10 cellular contexts compared by ENCODE assay signal in genomic region chr22:33539902-33540751, GRCh38.
DNase-seq lines count a peak whose midpoint lies in the region; ATAC-seq and TF ChIP-seq lines count a peak whose summit lies in the region.
"Had no signal": no experiment of that assay in that cellular context is flagged by ENCODE, and none has a peak within 500 bp of the region (broad histone marks: within the 10 kb centered on the region; RNA-seq: fewer than 3 reads in every experiment).

No MANE protein-coding gene starts in this region.

- no peak for ATAC-seq in GM21528 (IDR thresholded peaks at IDR 0.05; ENCODE audit: low FRiP score, unreplicated experiment)
- no peak for ATAC-seq in GM19023 (IDR thresholded peaks at IDR 0.05; ENCODE audit: unreplicated experiment)
- ATAC-seq: K562 had no signal

- H3K9me3 ChIP-seq in liver (ENCODE audit: control insufficient read depth in 4 of 4, low read length in 3 of 4) = no peaks in the 10 kb centered on the region
- H3K9me3 ChIP-seq in thyroid gland = no peaks in the 10 kb centered on the region

- peaks cover 9% of the 10 kb centered on the region for H3K4me1 Mint-ChIP-seq in chondrocyte (ENCODE audit: low read depth)
- H3K4me1 Mint-ChIP-seq: mesothelial cell of epicardium had no signal

- no peak for TF ChIP-seq CTCF in chondrocyte (IDR thresholded peaks at IDR 0.05)
- TF ChIP-seq CTCF in liver (IDR thresholded peaks at IDR 0.05; ENCODE audit: low read depth, low read length, missing input control) = no peak
- no peak for TF ChIP-seq CTCF in thyroid gland (IDR thresholded peaks at IDR 0.05)

- H3K27me3 ChIP-seq in liver (ENCODE audit: control insufficient read depth in 4 of 4, insufficient read depth in 4 of 4, low read length in 3 of 4) (no peaks in the 10 kb centered on the region), thyroid gland (no peaks in the 10 kb centered on the region)

- no peaks in the 10 kb centered on the region for H3K36me3 Mint-ChIP-seq in chondrocyte (ENCODE audit: low read depth)
- H3K36me3 Mint-ChIP-seq: mesothelial cell of epicardium had no signal

- no peak overlapping the region for H3K9ac ChIP-seq in liver (ENCODE audit: low read depth in 1 of 2, low read length in 2 of 2)

- H3K4me3 ChIP-seq in liver (ENCODE audit: low read depth in 1 of 3, low read length in 3 of 3) = no peak overlapping the region
- H3K4me3 ChIP-seq in thyroid gland (replicated peaks in 1 of 3) = no peak overlapping the region
- H3K4me3 ChIP-seq: K562 had no signal

- DNase-seq in HK-2 (ENCODE audit: unreplicated experiment) (peak; percentile 79), chondrocyte (ENCODE audit: low spot score) (no peak), thyroid gland (peak; percentile 88 to 89), EL (no peak)
- DNase-seq in activated CD4-positive, alpha-beta T cell treated with anti-CD3 and anti-CD28 coated beads, Interleukin-2, amount 50 U/mL, for 1 hour = no peak

- no peaks in the 10 kb centered on the region for H3K27me3 Mint-ChIP-seq in chondrocyte (ENCODE audit: low read depth)

- H3K36me3 ChIP-seq in liver (ENCODE audit: control insufficient read depth in 4 of 4, insufficient read depth in 3 of 4, low read depth in 1 of 4, low read length in 3 of 4) (no peaks in the 10 kb centered on the region), thyroid gland (no peaks in the 10 kb centered on the region)

- H3K9me3 Mint-ChIP-seq in chondrocyte (ENCODE audit: low read depth) = peaks cover 4% of the 10 kb centered on the region
- H3K9me3 Mint-ChIP-seq: mesothelial cell of epicardium had no signal

- H3K27ac ChIP-seq in liver (ENCODE audit: low read depth in 1 of 2, low read length in 2 of 2) = peak overlapping the region; percentile 85 to 90
- H3K27ac ChIP-seq in thyroid gland = peak overlapping the region in 2 of 3 donors; percentile 32 to 45

- intact Hi-C loops in thyroid gland (cut with DNase I) = no loop called here

- no peak overlapping the region for H3K4me3 Mint-ChIP-seq in chondrocyte (ENCODE audit: unreplicated experiment)
- H3K4me3 Mint-ChIP-seq: mesothelial cell of epicardium had no signal

- WGBS in liver = 14% methylated on average over 8 of the region's 8 CpGs
- WGBS in thyroid gland, 2 donors = 20 to 21% methylated on average over 8 of the region's 8 CpGs

- peak overlapping the region; percentile 64 for H3K27ac Mint-ChIP-seq in chondrocyte (ENCODE audit: unreplicated experiment)
- H3K27ac Mint-ChIP-seq: mesothelial cell of epicardium had no signal

- H3K4me1 ChIP-seq in liver (ENCODE audit: control insufficient read depth in 4 of 4, insufficient read depth in 4 of 4, low read length in 3 of 4) = peaks cover 18 to 50% (median 43%) of the 10 kb centered on the region in 4 donors
- peaks cover 14% of the 10 kb centered on the region in 2 donors for H3K4me1 ChIP-seq in thyroid gland

- no peak for TF ChIP-seq POLR2A in thyroid gland (IDR thresholded peaks at IDR 0.05)

- TF ChIP-seq RAD21 in liver (IDR thresholded peaks at IDR 0.05) = peak in 1 of 2 donors; percentile 41

TF ChIP-seq in liver, 16 proteins besides CTCF, POLR2A, EP300 and RAD21:
- TF ChIP-seq JUND (IDR thresholded peaks at IDR 0.05) = peak; percentile 76 to 81
- TF ChIP-seq MAX (IDR thresholded peaks at IDR 0.05) = peak; percentile 51
- TF ChIP-seq ZBTB33 (IDR thresholded peaks at IDR 0.05) = peak; percentile 64
- TF ChIP-seq FOXA1 (IDR thresholded peaks at IDR 0.05) = peak; percentile 65
- TF ChIP-seq TAF1 (conservative IDR thresholded peaks at IDR 0.05) = peak; percentile 10
- peak; percentile 71 for TF ChIP-seq FOXA2 (IDR thresholded peaks at IDR 0.05)
- peak; percentile 39 for TF ChIP-seq REST (IDR thresholded peaks at IDR 0.05)
- TF ChIP-seq NR2F2 (IDR thresholded peaks at IDR 0.05) = peak; percentile 84
- TF ChIP-seq GABPA (IDR thresholded peaks at IDR 0.05 in 1 of 2, conservative IDR thresholded peaks at IDR 0.05 in 1 of 2) = no peak
- TF ChIP-seq SP1 (IDR thresholded peaks at IDR 0.05) = peak; percentile 95
- TF ChIP-seq EGR1 (IDR thresholded peaks at IDR 0.05; ENCODE audit: low read depth in 2 of 2) = no peak
- peak; percentile 44 for TF ChIP-seq ATF3 (IDR thresholded peaks at IDR 0.05)
- TF ChIP-seq HNF4G (IDR thresholded peaks at IDR 0.05) = peak; percentile 74
- TF ChIP-seq HNF4A (conservative IDR thresholded peaks at IDR 0.05) = peak; percentile 89
- TF ChIP-seq RXRA (IDR thresholded peaks at IDR 0.05) = peak; percentile 92 to 93
- peak; percentile 73 for TF ChIP-seq YY1 (IDR thresholded peaks at IDR 0.05)
TF ChIP-seq in liver: peak in this region for 14.

Comparison
In these comparisons a context has a peak if more than half of its experiments do, and no peak if none do; other contexts are left out.
1. DNase-seq: peak in HK-2 (single experiment) and thyroid gland (2 of 2); none in chondrocyte (single experiment), EL (single experiment) and activated CD4-positive, alpha-beta T cell treated with anti-CD3 and anti-CD28 coated beads, Interleukin-2, amount 50 U/mL, for 1 hour (single experiment).